Comparison of ENCODE assay signal across 9 cellular contexts in genomic region chr4:44446801-44447562, GRCh38. TPM values are rescaled to one million over a fixed set of nuclear protein-coding genes. Genes with fewer than 3 reads are reported as not detected.
A peak's percentile ranks its signal among the peaks of the same experiment; 100 is the strongest.
DNase-seq lines count a peak whose midpoint lies in the region; ATAC-seq and TF ChIP-seq lines count a peak whose summit lies in the region.
"Had no signal": no experiment of that assay in that cellular context is flagged by ENCODE, and none has a peak within 500 bp of the region (broad histone marks: within the 10 kb centered on the region; RNA-seq: fewer than 3 reads in every experiment).

No MANE protein-coding gene starts in this region.

- H3K27ac ChIP-seq in iPS-18a (ENCODE audit: low read length): no peak overlapping the region

- peaks cover 18% of the 10 kb centered on the region for H3K4me1 Mint-ChIP-seq in activated naive CD8-positive, alpha-beta T cell (ENCODE audit: low read depth)
- peaks cover 6 to 19% of the 10 kb centered on the region in 2 donors for H3K4me1 Mint-ChIP-seq in stimulated activated naive B cell treated with anti-CD40 and anti-IgM and Interleukin-4, amounts not matched to agents 10 μg/mL and 1 μg/mL and 100 μg/mL, for 72 hours
- H3K4me1 Mint-ChIP-seq in HFFc6 (ENCODE audit: low read depth): peaks cover 7% of the 10 kb centered on the region

- peaks cover 35% of the 10 kb centered on the region for H3K27me3 Mint-ChIP-seq in activated naive CD8-positive, alpha-beta T cell
- H3K27me3 Mint-ChIP-seq in stimulated activated naive B cell treated with anti-CD40 and anti-IgM and Interleukin-4, amounts not matched to agents 10 μg/mL and 1 μg/mL and 100 μg/mL, for 72 hours: peaks cover 30 to 44% of the 10 kb centered on the region in 2 donors
- H3K27me3 Mint-ChIP-seq in HFFc6 (ENCODE audit: insufficient read depth): peaks cover 3% of the 10 kb centered on the region; the same call in 1 of the 2 replicates

- no peak for TF ChIP-seq CTCF in HFFc6 (IDR thresholded peaks at IDR 0.05)

- H3K27ac Mint-ChIP-seq in activated naive CD8-positive, alpha-beta T cell: no peak overlapping the region
- H3K27ac Mint-ChIP-seq in stimulated activated naive B cell treated with anti-CD40 and anti-IgM and Interleukin-4, amounts not matched to agents 10 μg/mL and 1 μg/mL and 100 μg/mL, for 72 hours: peak overlapping the region; percentile 82
- no peak overlapping the region for H3K27ac Mint-ChIP-seq in HFFc6

- DNase-seq in DMS 273 (lab: John Stamatoyannopoulos, UW; ENCODE audit: unreplicated experiment): peak; percentile 22
- DNase-seq in DMS 273 treated with DMSO at 0.1 percent for 48 hours (lab: John Stamatoyannopoulos, UW): no peak
- no peak for DNase-seq in stimulated activated naive B cell treated with anti-CD40 and anti-IgM and Interleukin-4, amounts not matched to agents 10 μg/mL and 1 μg/mL and 100 μg/mL, for 72 hours
- no peak for DNase-seq in NCI-H187 (lab: John Stamatoyannopoulos, UW)
- no peak for DNase-seq in HFFc6
- no peak for DNase-seq in RPMI8226

- peak overlapping the region; percentile 32 for H3K9ac ChIP-seq in iPS-18a (ENCODE audit: low read length)

- no peak for ATAC-seq in stimulated activated naive B cell treated with anti-CD40 and anti-IgM and Interleukin-4, amounts not matched to agents 10 μg/mL and 1 μg/mL and 100 μg/mL, for 72 hours (replicated peaks)

- peak overlapping the region; percentile 69 for H3K4me3 Mint-ChIP-seq in activated naive CD8-positive, alpha-beta T cell
- H3K4me3 Mint-ChIP-seq in stimulated activated naive B cell treated with anti-CD40 and anti-IgM and Interleukin-4, amounts not matched to agents 10 μg/mL and 1 μg/mL and 100 μg/mL, for 72 hours: peak overlapping the region; percentile 67
- no peak overlapping the region for H3K4me3 Mint-ChIP-seq in HFFc6

- no peaks in the 10 kb centered on the region for H3K36me3 ChIP-seq in iPS-18a (ENCODE audit: control insufficient read depth, low read depth, low read length)

- H3K4me1 ChIP-seq in iPS-18a (ENCODE audit: control insufficient read depth, low read depth, low read length): peaks cover 8% of the 10 kb centered on the region

- H3K4me3 ChIP-seq in iPS-18a (ENCODE audit: low read length): peak overlapping the region; percentile 74

- H3K9me3 ChIP-seq in iPS-18a (ENCODE audit: control insufficient read depth, low read depth, low read length): no peaks in the 10 kb centered on the region

- H3K36me3 Mint-ChIP-seq in activated naive CD8-positive, alpha-beta T cell: no peaks in the 10 kb centered on the region
- peaks cover 0 to 3% of the 10 kb centered on the region in 2 donors for H3K36me3 Mint-ChIP-seq in stimulated activated naive B cell treated with anti-CD40 and anti-IgM and Interleukin-4, amounts not matched to agents 10 μg/mL and 1 μg/mL and 100 μg/mL, for 72 hours
- no peaks in the 10 kb centered on the region for H3K36me3 Mint-ChIP-seq in HFFc6 (ENCODE audit: low read depth)

- H3K27me3 ChIP-seq in iPS-18a (ENCODE audit: control insufficient read depth, insufficient read depth, low read length): peaks cover 43% of the 10 kb centered on the region

- H3K9me3 Mint-ChIP-seq in activated naive CD8-positive, alpha-beta T cell (ENCODE audit: low read depth): no peaks in the 10 kb centered on the region
- no peaks in the 10 kb centered on the region for H3K9me3 Mint-ChIP-seq in stimulated activated naive B cell treated with anti-CD40 and anti-IgM and Interleukin-4, amounts not matched to agents 10 μg/mL and 1 μg/mL and 100 μg/mL, for 72 hours
- H3K9me3 Mint-ChIP-seq in HFFc6: no peaks in the 10 kb centered on the region

RNA-seq across cellular contexts. Expression of gene KCTD8, which starts 1.6 kb away (rescaled TPM):
- not detected for total RNA-seq in HFFc6 (2021; fragmentation: NEBNext Ultra II Directional; extraction: Animal tissue kit (Norgen Biotek cat#: 25700))
- total RNA-seq: A172 had no signal
